Comparison of ENCODE assay signal across 11 cellular contexts in genomic region chr15:35090104-35090807, GRCh38. TPM values are rescaled to one million over a fixed set of nuclear protein-coding genes. Genes with fewer than 3 reads are reported as not detected.
"Had no signal": no experiment of that assay in that cellular context is flagged by ENCODE, and none has a peak within 500 bp of the region (broad histone marks: within the 10 kb centered on the region; RNA-seq: fewer than 3 reads in every experiment).

No MANE protein-coding gene starts in this region.

- ATAC-seq: HCT116 had no signal

- H2AFZ ChIP-seq: GM23248 had no signal

- H3K9ac ChIP-seq: GM23248 had no signal

- H3K4me3 Mint-ChIP-seq: HFFc6, IgD-negative memory B cell had no signal

- DNase-seq: GM23248, GOT3, H7, HFFc6, KBM-7 had no signal

- H3K27ac Mint-ChIP-seq: HFFc6, IgD-negative memory B cell had no signal

- H3K9me3 Mint-ChIP-seq: HFFc6 had no signal

- H3K4me1 Mint-ChIP-seq: IgD-negative memory B cell had no signal

- H3K4me1 ChIP-seq: HAP-1 had no signal

- H3K36me3 ChIP-seq: HAP-1 had no signal

- H3K9me3 ChIP-seq: HAP-1 had no signal

- H3K4me3 ChIP-seq: GM23248, HAP-1 had no signal

- H3K27ac ChIP-seq: GM23248, HL-60 had no signal

RNA-seq across cellular contexts. Expression of gene NANOGP8, which starts 5.2 kb away (rescaled TPM):
- total RNA-seq: GM23248, H4, HFFc6, HT1080 had no signal
- polyA plus RNA-seq: GM23248, IgD-negative memory B cell had no signal
